In the genomic region with DNA sequence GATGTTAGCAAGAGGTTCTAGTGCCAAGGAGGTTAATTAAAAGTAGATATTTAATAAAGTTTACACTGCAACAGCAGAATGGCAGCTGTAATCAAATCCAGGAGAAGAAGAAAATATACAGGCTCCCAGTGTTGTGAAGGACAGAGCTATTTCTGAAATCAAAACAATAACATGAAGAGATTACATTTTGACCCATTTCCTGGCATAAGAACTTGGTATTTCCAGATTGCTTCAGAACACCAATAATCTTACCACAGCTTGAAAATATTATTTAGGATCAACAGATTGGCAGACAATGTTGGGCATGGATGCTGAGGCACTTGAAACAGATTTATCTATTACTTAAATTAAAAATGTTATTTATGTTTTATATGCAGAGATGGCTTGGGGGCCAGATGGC, we compare ENCODE assay signal across 15 cellular contexts.
DNase-seq lines count a peak whose midpoint lies in the region; TF ChIP-seq lines count a peak whose summit lies in the region.
"Had no signal": no experiment of that assay in that cellular context is flagged by ENCODE, and none has a peak within 500 bp of the region (broad histone marks: within the 10 kb centered on the region; RNA-seq: fewer than 3 reads in every experiment).

No MANE protein-coding gene starts in this region.

- no peak for TF ChIP-seq CTCF in AG10803 (conservative IDR thresholded peaks at IDR 0.05; ENCODE audit: low read length)
- no peak for TF ChIP-seq CTCF in fibroblast of villous mesenchyme (IDR thresholded peaks at IDR 0.05; ENCODE audit: insufficient read depth, low read depth, low read length)

- intact Hi-C loops in activated naive CD4-positive, alpha-beta T cell treated with anti-CD3 and anti-CD28 coated beads for 36 hours (cut with micrococcal nuclease) = no loop called here
- intact Hi-C loops in posterior vena cava (cut with DNase I) = no loop called here

- H3K4me3 Mint-ChIP-seq in activated naive CD4-positive, alpha-beta T cell treated with anti-CD3 and anti-CD28 coated beads for 36 hours = no peak overlapping the region
- H3K4me3 Mint-ChIP-seq: GM23338 had no signal

- H3K27me3 ChIP-seq in MG63 = no peaks in the 10 kb centered on the region

- H3K4me3 ChIP-seq in AG10803 (ENCODE audit: low read length) = no peak overlapping the region
- no peak overlapping the region for H3K4me3 ChIP-seq in MG63
- H3K4me3 ChIP-seq in fibroblast of villous mesenchyme (ENCODE audit: low read depth, low read length) = no peak overlapping the region
- H3K4me3 ChIP-seq: GM23338 had no signal

- peaks cover 7% of the 10 kb centered on the region for H3K9me3 Mint-ChIP-seq in activated naive CD4-positive, alpha-beta T cell treated with anti-CD3 and anti-CD28 coated beads for 36 hours
- H3K9me3 Mint-ChIP-seq: GM23338 had no signal

- H3K27ac Mint-ChIP-seq in activated naive CD4-positive, alpha-beta T cell treated with anti-CD3 and anti-CD28 coated beads for 36 hours = no peak overlapping the region
- H3K27ac Mint-ChIP-seq: GM23338 had no signal

- no peaks in the 10 kb centered on the region for H3K36me3 Mint-ChIP-seq in activated naive CD4-positive, alpha-beta T cell treated with anti-CD3 and anti-CD28 coated beads for 36 hours (ENCODE audit: low read depth)

- peaks cover 2% of the 10 kb centered on the region; the same call in 1 of the 2 replicates for H3K9me3 ChIP-seq in MG63

- H3K4me1 Mint-ChIP-seq in activated naive CD4-positive, alpha-beta T cell treated with anti-CD3 and anti-CD28 coated beads for 36 hours (ENCODE audit: low read depth) = no peaks in the 10 kb centered on the region
- H3K4me1 Mint-ChIP-seq: GM23338 had no signal

- DNase-seq in AG10803 (ENCODE audit: low read depth) = peak; percentile 43
- DNase-seq in MG63 = peak; percentile 36
- peak; percentile 42 for DNase-seq in dedifferentiated amniotic fluid mesenchymal stem cell (ENCODE audit: extremely low spot score)
- peak; percentile 14 for DNase-seq in fibroblast of villous mesenchyme (ENCODE audit: low read depth)
- no peak for DNase-seq in activated naive CD4-positive, alpha-beta T cell treated with anti-CD3 and anti-CD28 coated beads for 36 hours
- no peak for DNase-seq in HuH-7.5 (ENCODE audit: low spot score)
- DNase-seq in posterior vena cava (ENCODE audit: low spot score) = no peak
- no peak for DNase-seq in stimulated activated naive CD4-positive, alpha-beta T cell (lab: John Stamatoyannopoulos, UW)
- DNase-seq: DMS153, HCEC 1CT, NCI-H1694 treated with DMSO at 0.1 percent for 48 hours, NCI-H2227 treated with DMSO at 0.1 percent for 48 hours, NCI-H510A treated with DMSO at 0.1 percent for 48 hours, SHP77 treated with DMSO at 0.1 percent for 48 hours had no signal

- CTCF ChIA-PET in activated naive CD4-positive, alpha-beta T cell treated with anti-CD3 and anti-CD28 coated beads for 36 hours (lab: Charles Lee) = no interaction called here

- no peaks in the 10 kb centered on the region for H3K27me3 Mint-ChIP-seq in activated naive CD4-positive, alpha-beta T cell treated with anti-CD3 and anti-CD28 coated beads for 36 hours (ENCODE audit: low read depth)

- peaks cover 10% of the 10 kb centered on the region for H3K36me3 ChIP-seq in MG63

Comparison
In these comparisons a context has a peak if more than half of its experiments do, and no peak if none do; other contexts are left out.
1. DNase-seq: peak in AG10803 (single experiment), MG63 (single experiment), dedifferentiated amniotic fluid mesenchymal stem cell (single experiment) and fibroblast of villous mesenchyme (single experiment); none in activated naive CD4-positive, alpha-beta T cell treated with anti-CD3 and anti-CD28 coated beads for 36 hours (single experiment), HuH-7.5 (single experiment), posterior vena cava (single experiment) and stimulated activated naive CD4-positive, alpha-beta T cell (0 of 6).